Comparison of ENCODE assay signal across 21 cellular contexts in genomic region chr15:72139667-72140066, GRCh38. TPM values are rescaled to one million over a fixed set of nuclear protein-coding genes. Genes with fewer than 3 reads are reported as not detected.
DNase-seq lines count a peak whose midpoint lies in the region; FAIRE-seq and TF ChIP-seq lines count a peak whose summit lies in the region.
"Had no signal": no experiment of that assay in that cellular context is flagged by ENCODE, and none has a peak within 500 bp of the region (broad histone marks: within the 10 kb centered on the region; RNA-seq: fewer than 3 reads in every experiment).

No MANE protein-coding gene starts in this region.

- no peak for TF ChIP-seq CTCF in cardiac muscle cell (IDR thresholded peaks at IDR 0.05; ENCODE audit: low read depth, low read length)
- no peak for TF ChIP-seq CTCF in left ventricle myocardium inferior (IDR thresholded peaks at IDR 0.05; ENCODE audit: borderline replicate concordance)
- TF ChIP-seq CTCF in HFFc6 (IDR thresholded peaks at IDR 0.05), result no peak

- H3K27me3 ChIP-seq in cardiac muscle cell (no peaks in the 10 kb centered on the region), left ventricle myocardium inferior (ENCODE audit: low read depth) (no peaks in the 10 kb centered on the region), skeletal muscle tissue (ENCODE audit: control insufficient read depth in 3 of 3, insufficient read depth in 3 of 3, low read length in 3 of 3) (no peaks in the 10 kb centered on the region)
- H3K27me3 ChIP-seq: BE2C had no signal

- no peaks in the 10 kb centered on the region for H3K36me3 Mint-ChIP-seq in HFFc6 (ENCODE audit: low read depth)
- H3K36me3 Mint-ChIP-seq: CD4-positive, CD25-positive, alpha-beta regulatory T cell; CD8-positive, alpha-beta memory T cell; IgD-negative memory B cell had no signal

- no peak overlapping the region for H3K9ac ChIP-seq in skeletal muscle tissue (ENCODE audit: low read depth in 1 of 3, low read length in 3 of 3)
- H3K9ac ChIP-seq: GM23248 had no signal

- H3K27ac ChIP-seq in cardiac muscle cell (peak overlapping the region; percentile 94), left ventricle myocardium inferior (replicated peaks) (peak overlapping the region; percentile 81), skeletal muscle tissue (ENCODE audit: low read depth, low read length) (peak overlapping the region; percentile 36)
- H3K27ac ChIP-seq: GM23248 had no signal

- FAIRE-seq in urothelium cell line (lab: Jason Lieb, UNC), result no peak
- FAIRE-seq: G401.6, GM12892, GM18507, HepG2 had no signal

- H3K4me3 Mint-ChIP-seq in HFFc6, result no peak overlapping the region
- H3K4me3 Mint-ChIP-seq: CD4-positive, CD25-positive, alpha-beta regulatory T cell; CD8-positive, alpha-beta memory T cell; IgD-negative memory B cell had no signal

- DNase-seq in cardiac muscle cell (ENCODE audit: low read depth in 1 of 2, low spot score in 1 of 2) (no peak), left ventricle myocardium inferior (no peak), myocyte (ENCODE audit: low read depth) (peak; percentile 77), urothelium cell line (ENCODE audit: low spot score) (no peak), NCI-H748 (lab: John Stamatoyannopoulos, UW; ENCODE audit: unreplicated experiment) (no peak), HFFc6 (no peak)
- DNase-seq: ACHN; BE2C; C1 segment of cervical spinal cord; CD4-positive, CD25-positive, alpha-beta regulatory T cell; CD8-positive, alpha-beta memory T cell; COR-L47; DMS 273 treated with DMSO at 0.1 percent for 48 hours; GM23248 had no signal

- H3K4me3 ChIP-seq in cardiac muscle cell (no peak overlapping the region), left ventricle myocardium inferior (peak overlapping the region; percentile 18), skeletal muscle tissue (ENCODE audit: low read length in 3 of 3) (peak overlapping the region in 1 of 3 donors; percentile 28)
- H3K4me3 ChIP-seq: GM23248, HAP-1 had no signal

- H3K4me1 ChIP-seq in cardiac muscle cell (ENCODE audit: low read depth), result peaks cover 40% of the 10 kb centered on the region
- H3K4me1 ChIP-seq in left ventricle myocardium inferior, result peaks cover 39% of the 10 kb centered on the region
- H3K4me1 ChIP-seq in skeletal muscle tissue (ENCODE audit: control insufficient read depth in 3 of 3, insufficient read depth in 3 of 3, low read length in 3 of 3), result peaks cover 10 to 19% (median 15%) of the 10 kb centered on the region in 3 donors

- peaks cover 15% of the 10 kb centered on the region for H3K4me1 Mint-ChIP-seq in HFFc6 (ENCODE audit: low read depth)

- H3K36me3 ChIP-seq in cardiac muscle cell (no peaks in the 10 kb centered on the region), left ventricle myocardium inferior (no peaks in the 10 kb centered on the region), skeletal muscle tissue (ENCODE audit: control insufficient read depth in 3 of 3, insufficient read depth in 3 of 3, low read length in 3 of 3) (no peaks in the 10 kb centered on the region)
- H3K36me3 ChIP-seq: BE2C, HAP-1 had no signal

- H3K9me3 ChIP-seq in cardiac muscle cell (ENCODE audit: low read depth) (no peaks in the 10 kb centered on the region), left ventricle myocardium inferior (replicated peaks) (no peaks in the 10 kb centered on the region), skeletal muscle tissue (ENCODE audit: control insufficient read depth in 3 of 3, low read length in 3 of 3) (no peaks in the 10 kb centered on the region)
- H3K9me3 ChIP-seq: BE2C, HAP-1 had no signal

- H3K9me3 Mint-ChIP-seq in HFFc6, result no peaks in the 10 kb centered on the region
- H3K9me3 Mint-ChIP-seq: CD4-positive, CD25-positive, alpha-beta regulatory T cell; CD8-positive, alpha-beta memory T cell; IgD-negative memory B cell had no signal

- no peak overlapping the region for H3K27ac Mint-ChIP-seq in HFFc6
- H3K27ac Mint-ChIP-seq: CD4-positive, CD25-positive, alpha-beta regulatory T cell; CD8-positive, alpha-beta memory T cell; IgD-negative memory B cell had no signal

- intact Hi-C loops in left ventricle myocardium inferior (cut with micrococcal nuclease), result no loop called here

- H3K27me3 Mint-ChIP-seq in HFFc6 (ENCODE audit: insufficient read depth), result peaks cover 1% of the 10 kb centered on the region; the same call in 1 of the 2 replicates
- H3K27me3 Mint-ChIP-seq: CD4-positive, CD25-positive, alpha-beta regulatory T cell; CD8-positive, alpha-beta memory T cell had no signal

RNA-seq across cellular contexts. Expression of gene SENP8, which starts 21.5 kb away (rescaled TPM):
- total RNA-seq in cardiac muscle cell, result 4.2 and 4.6 TPM in 2 replicates
- 11.0 and 14.3 TPM in 2 replicates for polyA plus RNA-seq in cardiac muscle cell
- 6.5 TPM for total RNA-seq in left ventricle myocardium inferior
- total RNA-seq in myocyte, result 2.1 and 3.2 TPM in 2 replicates
- 1.7 TPM for polyA plus RNA-seq in myocyte (2012)
- total RNA-seq in skeletal muscle tissue, result 2.1 TPM
- total RNA-seq in HFFc6 (2021; fragmentation: NEBNext Ultra II Directional; extraction: Animal tissue kit (Norgen Biotek cat#: 25700)), result 1 to 10 TPM; 3.4 to 4.8 (median 3.8) TPM

RNA-seq across cellular contexts. Expression of gene MYO9A, which starts 21.7 kb away (rescaled TPM):
- 20.3 and 32.0 TPM in 2 replicates for total RNA-seq in cardiac muscle cell
- polyA plus RNA-seq in cardiac muscle cell, result 22.8 and 25.4 TPM in 2 replicates
- total RNA-seq in left ventricle myocardium inferior, result 22.5 TPM
- total RNA-seq in myocyte, result 21.2 and 22.1 TPM in 2 replicates
- 5.5 TPM for polyA plus RNA-seq in myocyte (2012)
- total RNA-seq in skeletal muscle tissue, result 88.2 TPM
- total RNA-seq in HFFc6 (2021; fragmentation: NEBNext Ultra II Directional; extraction: Animal tissue kit (Norgen Biotek cat#: 25700)), result 10 to 100 TPM; 25.3 to 29.1 (median 27.3) TPM

RNA-seq across cellular contexts. Expression of gene GRAMD2A, which starts 57.9 kb away (rescaled TPM):
- total RNA-seq in cardiac muscle cell (0.24 and 0.67 TPM in 2 replicates), left ventricle myocardium inferior (not detected), myocyte (not detected in 2 replicates), skeletal muscle tissue (2.1 TPM)
- not detected in 2 replicates for polyA plus RNA-seq in cardiac muscle cell
- 0.10 TPM for polyA plus RNA-seq in myocyte (2012)
- under 1 TPM in 1 of 6 experiments, not detected in 5; 0.14 TPM for total RNA-seq in HFFc6 (2021; fragmentation: NEBNext Ultra II Directional; extraction: Animal tissue kit (Norgen Biotek cat#: 25700))
- total RNA-seq: CD4-positive, CD25-positive, alpha-beta regulatory T cell; CD8-positive, alpha-beta memory T cell; GM23248; HepG2 had no signal
- polyA plus RNA-seq: CD4-positive, CD25-positive, alpha-beta regulatory T cell; CD8-positive, alpha-beta memory T cell; GM23248; IgD-negative memory B cell had no signal

Comparison
In these comparisons a context has a peak if more than half of its experiments do, and no peak if none do; other contexts are left out.
1. H3K27ac ChIP-seq: peak in every context shown above with its lines; median percentile 94 in cardiac muscle cell; 81 in left ventricle myocardium inferior; 36 in skeletal muscle tissue.